9 cellular contexts compared by ENCODE assay signal in genomic region chr2:171086352-171087290, GRCh38.
DNase-seq lines count a peak whose midpoint lies in the region; ATAC-seq and TF ChIP-seq lines count a peak whose summit lies in the region.
"Had no signal": no experiment of that assay in that cellular context is flagged by ENCODE, and none has a peak within 500 bp of the region (broad histone marks: within the 10 kb centered on the region; RNA-seq: fewer than 3 reads in every experiment).

No MANE protein-coding gene starts in this region.

- H3K27me3 Mint-ChIP-seq in activated CD4-positive, alpha-beta T cell treated with anti-CD3 and anti-CD28 coated beads for 36 hours = no peaks in the 10 kb centered on the region
- no peaks in the 10 kb centered on the region for H3K27me3 Mint-ChIP-seq in activated T-cell treated with anti-CD3 and anti-CD28 coated beads, Interleukin-2, amount 50 U/mL, for 4 hours (ENCODE audit: low read depth)

- no peaks in the 10 kb centered on the region for H3K4me1 ChIP-seq in parathyroid adenoma

- peak; percentile 79 for DNase-seq in activated CD4-positive, alpha-beta T cell treated with anti-CD3 and anti-CD28 coated beads for 36 hours
- DNase-seq in activated CD4-positive, alpha-beta T cell treated with anti-CD3 and anti-CD28 coated beads for 1 hour = no peak
- DNase-seq in NCI-H69 (lab: John Stamatoyannopoulos, UW) = peak; percentile 47
- DNase-seq in activated T-cell treated with anti-CD3 and anti-CD28 coated beads, Interleukin-2, amount 50 U/mL, for 4 hours = peak; percentile 36
- peak; percentile 72 for DNase-seq in fibroblast of villous mesenchyme (ENCODE audit: low read depth)
- DNase-seq in SHP77 treated with DMSO at 0.1 percent for 48 hours (lab: John Stamatoyannopoulos, UW) = no peak

- CTCF ChIA-PET in activated CD4-positive, alpha-beta T cell treated with anti-CD3 and anti-CD28 coated beads for 36 hours (lab: Charles Lee) = interaction anchor here (0.5 to 4.2 kb wide), 42 partner anchors 8 to 1510 kb away, joined by 3 to 44 read pairs (median 4); partner anchors contain the start of gene GORASP2

- intact Hi-C loops in activated CD4-positive, alpha-beta T cell treated with anti-CD3 and anti-CD28 coated beads for 36 hours (cut with DNase I, micrococcal nuclease) = loop anchor here (1.0 to 5.0 kb wide), 11 partner anchors 42 to 348 kb away; partner anchors contain the start of gene DCAF17 (in 1 of the 2)

- no peak overlapping the region for H3K4me3 ChIP-seq in fibroblast of villous mesenchyme (ENCODE audit: low read depth, low read length)
- no peak overlapping the region for H3K4me3 ChIP-seq in parathyroid adenoma (ENCODE audit: low read depth, low read length)
- H3K4me3 ChIP-seq: lung had no signal

- no peaks in the 10 kb centered on the region for H3K9me3 Mint-ChIP-seq in activated CD4-positive, alpha-beta T cell treated with anti-CD3 and anti-CD28 coated beads for 36 hours (ENCODE audit: low read depth)
- no peaks in the 10 kb centered on the region for H3K9me3 Mint-ChIP-seq in activated T-cell treated with anti-CD3 and anti-CD28 coated beads, Interleukin-2, amount 50 U/mL, for 4 hours

- POLR2A ChIA-PET in activated CD4-positive, alpha-beta T cell treated with anti-CD3 and anti-CD28 coated beads for 36 hours (lab: Charles Lee) = interaction anchor here (0.6 to 1.3 kb wide), 3 partner anchors 68 to 192 kb away, joined by 3 to 8 read pairs (median 4); no protein-coding TSS in a partner anchor

- TF ChIP-seq CTCF in fibroblast of villous mesenchyme (IDR thresholded peaks at IDR 0.05; ENCODE audit: insufficient read depth, low read depth, low read length) = peak; percentile 78
- peak; percentile 59 for TF ChIP-seq CTCF in parathyroid adenoma (IDR thresholded peaks at IDR 0.05)

- ATAC-seq in activated CD4-positive, alpha-beta T cell treated with anti-CD3 and anti-CD28 coated beads for 36 hours = peak; percentile 75
- ATAC-seq in activated T-cell treated with anti-CD3 and anti-CD28 coated beads, Interleukin-2, amount 50 U/mL, for 4 hours = peak; percentile 49 to 51
- ATAC-seq in GM21423 (IDR thresholded peaks at IDR 0.05; ENCODE audit: unreplicated experiment) = no peak

- no peak overlapping the region for H3K9ac ChIP-seq in parathyroid adenoma

- H3K27me3 ChIP-seq in parathyroid adenoma (ENCODE audit: control insufficient read depth, insufficient read depth, low read length) = no peaks in the 10 kb centered on the region

- H3K4me3 Mint-ChIP-seq in activated CD4-positive, alpha-beta T cell treated with anti-CD3 and anti-CD28 coated beads for 36 hours = peak overlapping the region; percentile 69
- peak overlapping the region; percentile 79 for H3K4me3 Mint-ChIP-seq in activated T-cell treated with anti-CD3 and anti-CD28 coated beads, Interleukin-2, amount 50 U/mL, for 4 hours

- peaks cover 27% of the 10 kb centered on the region for H3K79me2 ChIP-seq in parathyroid adenoma

- peak overlapping the region; percentile 1 for H3K4me2 ChIP-seq in parathyroid adenoma (ENCODE audit: low read length)

- no peak overlapping the region for H2AFZ ChIP-seq in parathyroid adenoma

- H3K27ac Mint-ChIP-seq in activated CD4-positive, alpha-beta T cell treated with anti-CD3 and anti-CD28 coated beads for 36 hours = peak overlapping the region; percentile 73

- H3K27ac ChIP-seq in parathyroid adenoma = no peak overlapping the region

- no peaks in the 10 kb centered on the region for H3K36me3 ChIP-seq in parathyroid adenoma (ENCODE audit: control insufficient read depth, insufficient read depth, low read length)

- peaks cover 71% of the 10 kb centered on the region for H3K4me1 Mint-ChIP-seq in activated CD4-positive, alpha-beta T cell treated with anti-CD3 and anti-CD28 coated beads for 36 hours
- H3K4me1 Mint-ChIP-seq in activated T-cell treated with anti-CD3 and anti-CD28 coated beads, Interleukin-2, amount 50 U/mL, for 4 hours (ENCODE audit: low read depth) = peaks cover 65% of the 10 kb centered on the region

- peaks cover 13% of the 10 kb centered on the region for H3K36me3 Mint-ChIP-seq in activated CD4-positive, alpha-beta T cell treated with anti-CD3 and anti-CD28 coated beads for 36 hours (ENCODE audit: low read depth)
- H3K36me3 Mint-ChIP-seq in activated T-cell treated with anti-CD3 and anti-CD28 coated beads, Interleukin-2, amount 50 U/mL, for 4 hours (ENCODE audit: insufficient read depth) = peaks cover 12% of the 10 kb centered on the region

- no peaks in the 10 kb centered on the region for H3K9me3 ChIP-seq in parathyroid adenoma (ENCODE audit: control insufficient read depth, low read length)

Comparison
In these comparisons a context has a peak if more than half of its experiments do, and no peak if none do; other contexts are left out.
1. DNase-seq: peak in activated CD4-positive, alpha-beta T cell treated with anti-CD3 and anti-CD28 coated beads for 36 hours (single experiment), NCI-H69 (single experiment), activated T-cell treated with anti-CD3 and anti-CD28 coated beads, Interleukin-2, amount 50 U/mL, for 4 hours (single experiment) and fibroblast of villous mesenchyme (single experiment); none in activated CD4-positive, alpha-beta T cell treated with anti-CD3 and anti-CD28 coated beads for 1 hour (single experiment) and SHP77 treated with DMSO at 0.1 percent for 48 hours (single experiment).